Comparison of ENCODE assay signal across 8 cellular contexts in genomic region chr16:11949527-11949926, GRCh38. TPM values are rescaled to one million over a fixed set of nuclear protein-coding genes. Genes with fewer than 3 reads are reported as not detected.
DNase-seq lines count a peak whose midpoint lies in the region; ATAC-seq, FAIRE-seq and TF ChIP-seq lines count a peak whose summit lies in the region.

No MANE protein-coding gene starts in this region.

- H3K4ac ChIP-seq in H1 (replicated peaks; ENCODE audit: insufficient read length, low read depth, low read length): no peak overlapping the region

- H3K79me2 ChIP-seq in H1 (ENCODE audit: control insufficient read depth in 1 of 2, insufficient read depth in 2 of 2, low read length in 2 of 2): no peaks in the 10 kb centered on the region

- H4K91ac ChIP-seq in H1 (replicated peaks; ENCODE audit: insufficient read length, low read length): no peak overlapping the region

- no peak overlapping the region for H2BK5ac ChIP-seq in H1 (ENCODE audit: low read depth, low read length)

- TF ChIP-seq CTCF in H1 (IDR thresholded peaks at IDR 0.05; ENCODE audit: control extremely low read depth in 1 of 3, insufficient read depth in 1 of 3, low read depth in 1 of 3, low read length in 3 of 3) (peak in 2 of 3 experiments; percentile 64; a peak in 3 of 4 replicates), uterus (IDR thresholded peaks at IDR 0.05) (peak in 2 of 4 experiments; percentile 7 to 11)

- no peak overlapping the region for H4K8ac ChIP-seq in H1 (ENCODE audit: extremely low read depth, insufficient read depth, low read length)

- H2BK12ac ChIP-seq in H1 (ENCODE audit: low read depth, low read length): no peak overlapping the region

- H4K5ac ChIP-seq in H1 (ENCODE audit: insufficient read length, low read depth, low read length): no peak overlapping the region

- 23% methylated on average over 4 of the region's 4 CpGs; no CpG with 5 or more reads in 1 of the 2 experiments for WGBS in H1 (ENCODE audit: extremely low coverage in 1 of 2, insufficient coverage in 1 of 2, insufficient read length in 1 of 2, insufficient replicate concordance in 2 of 2, low coverage in 1 of 2, low lambda C conversion rate in 2 of 2, missing lambda C conversion rate in 1 of 2), 2 experiments

- H3K27ac ChIP-seq in BLaER1 (no peak overlapping the region), H1 (ENCODE audit: low read depth, low read length) (no peak overlapping the region), uterus (no peak overlapping the region)

- intact Hi-C loops in uterus (cut with DNase I; ENCODE audit: low total_unique reads): no loop called here

- H3K14ac ChIP-seq in H1 (ENCODE audit: insufficient read length): no peak overlapping the region

- H3K56ac ChIP-seq in H1 (replicated peaks; ENCODE audit: insufficient read length, low read depth, low read length): no peak overlapping the region

- H3K27me3 ChIP-seq in BLaER1 (no peaks in the 10 kb centered on the region), H1 (replicated peaks in 1 of 4; ENCODE audit: control insufficient read depth in 3 of 4, extremely low read depth in 1 of 4, insufficient read depth in 3 of 4, low read length in 3 of 4) (no peaks in the 10 kb centered on the region), uterus (no peaks in the 10 kb centered on the region)

- peak overlapping the region; percentile 17 for H3K4me2 ChIP-seq in BLaER1
- H3K4me2 ChIP-seq in H1 (ENCODE audit: insufficient read depth in 1 of 2, low read depth in 2 of 2, low read length in 2 of 2): no peak overlapping the region

- H2BK120ac ChIP-seq in H1 (replicated peaks; ENCODE audit: low read depth, low read length): no peak overlapping the region

- POLR2A ChIA-PET in H1 (lab: Charles Lee; ENCODE audit: partially characterized antibody): no interaction called here

- no peaks in the 10 kb centered on the region for H3K79me1 ChIP-seq in H1 (ENCODE audit: low read depth, low read length)

- H4K20me1 ChIP-seq in BLaER1: no peaks in the 10 kb centered on the region
- no peaks in the 10 kb centered on the region for H4K20me1 ChIP-seq in H1 (replicated peaks in 1 of 2; ENCODE audit: control insufficient read depth in 1 of 2, insufficient read depth in 2 of 2, low read length in 2 of 2)

- H2BK20ac ChIP-seq in H1 (ENCODE audit: low read length): no peak overlapping the region

- no peak overlapping the region for H3K23ac ChIP-seq in H1 (ENCODE audit: insufficient read length)

- H3K9ac ChIP-seq in BLaER1 (no peak overlapping the region), H1 (replicated peaks in 1 of 4; ENCODE audit: extremely low read depth in 1 of 4, low read depth in 3 of 4, low read length in 3 of 4) (no peak overlapping the region)

- FAIRE-seq in RCC 7860 (lab: Jason Lieb, UNC): no peak
- FAIRE-seq in H1 (lab: Jason Lieb, UNC): peak; percentile 77

- H3K9me3 ChIP-seq in BLaER1 (no peaks in the 10 kb centered on the region), H1 (ENCODE audit: insufficient read depth in 2 of 2, low read depth in 1 of 2, low read length in 1 of 2) (no peaks in the 10 kb centered on the region), uterus (no peaks in the 10 kb centered on the region)

- ATAC-seq in GM18502 (IDR thresholded peaks at IDR 0.05; ENCODE audit: poor library complexity, unreplicated experiment): peak; percentile 55

- H3K18ac ChIP-seq in H1 (ENCODE audit: extremely low read depth, low read length): no peak overlapping the region

- CTCF ChIA-PET in H1 (lab: Charles Lee; ENCODE audit: partially characterized antibody): interaction anchor here (0.7 to 4.3 kb wide), 7 partner anchors 10 to 323 kb away, joined by 3 to 22 read pairs (median 5); partner anchors contain the start of gene TNFRSF17

- H3K4me1 ChIP-seq in BLaER1 (peaks cover 32% of the 10 kb centered on the region), H1 (replicated peaks in 1 of 4; ENCODE audit: control insufficient read depth in 3 of 4, insufficient read depth in 4 of 4, low read length in 3 of 4) (peaks cover 0 to 4% (median 0%) of the 10 kb centered on the region in 4 experiments; a peak in 2 of 7 replicates), uterus (no peaks in the 10 kb centered on the region)

- TF ChIP-seq EP300 in H1 (IDR thresholded peaks at IDR 0.05; ENCODE audit: borderline replicate concordance in 1 of 2, low read depth in 2 of 2, low read length in 2 of 2): no peak

- H3K4me3 ChIP-seq in BLaER1 (no peak overlapping the region), H1 (ENCODE audit: extremely low read depth in 1 of 4, insufficient read depth in 2 of 4, low read depth in 3 of 4, low read length in 4 of 4) (no peak overlapping the region), uterus (no peak overlapping the region)

- peaks cover 1% of the 10 kb centered on the region; the same call in 1 of the 2 replicates for H3K23me2 ChIP-seq in H1 (ENCODE audit: low read depth, low read length)

- H2BK15ac ChIP-seq in H1 (ENCODE audit: low read length): no peak overlapping the region

- TF ChIP-seq RAD21 in H1 (IDR thresholded peaks at IDR 0.05 in 1 of 2, conservative IDR thresholded peaks at IDR 0.05 in 1 of 2; ENCODE audit: low read depth in 2 of 2, low read length in 2 of 2): peak; percentile 67 to 74

- H3K36me3 ChIP-seq in BLaER1 (no peaks in the 10 kb centered on the region), H1 (ENCODE audit: control insufficient read depth in 2 of 4, insufficient read depth in 4 of 4, low read length in 3 of 4) (no peaks in the 10 kb centered on the region), uterus (no peaks in the 10 kb centered on the region)

- no peak overlapping the region for H2AK5ac ChIP-seq in H1 (ENCODE audit: low read depth, low read length)

- DNase-seq in KG1 (lab: John Stamatoyannopoulos, UW) (peak; percentile 19), RCC 7860 (ENCODE audit: low spot score) (peak; percentile 56), H1 (ENCODE audit: low read depth in 1 of 2, low spot score in 2 of 2) (peak in 1 of 2 experiments; percentile 56), midbrain (lab: John Stamatoyannopoulos, UW) (peak; percentile 67), foreskin melanocyte (no peak), uterus (no peak)

- no peak overlapping the region for H2AFZ ChIP-seq in H1 (ENCODE audit: low read length)

- TF ChIP-seq POLR2A in H1 (IDR thresholded peaks at IDR 0.05; ENCODE audit: control extremely low read depth in 1 of 2, low read depth in 2 of 2, low read length in 2 of 2) (no peak), uterus (IDR thresholded peaks at IDR 0.05) (no peak)

TF ChIP-seq in H1, 55 proteins besides CTCF, POLR2A, EP300 and RAD21 (continues in another document):
- no peak for TF ChIP-seq MAFK (IDR thresholded peaks at IDR 0.05; ENCODE audit: low read depth, low read length)
- no peak for TF ChIP-seq SRF (IDR thresholded peaks at IDR 0.05; ENCODE audit: low read depth, low read length)
- no peak for TF ChIP-seq ASH2L (IDR thresholded peaks at IDR 0.05; ENCODE audit: low read length)
- no peak for TF ChIP-seq POU5F1 (IDR thresholded peaks at IDR 0.05; ENCODE audit: low read depth, low read length)
- no peak for TF ChIP-seq TAF1 (IDR thresholded peaks at IDR 0.05; ENCODE audit: low read depth, low read length)
- no peak for TF ChIP-seq HDAC6 (IDR thresholded peaks at IDR 0.05; ENCODE audit: low read depth, low read length)
- TF ChIP-seq RBBP5 (IDR thresholded peaks at IDR 0.05; ENCODE audit: borderline replicate concordance, low read depth, low read length): no peak

RNA-seq across cellular contexts. Expression of gene NPIPB2, which starts 7.7 kb away (rescaled TPM):
- total RNA-seq in H1 (2021; fragmentation: NEBNext Ultra II Directional; extraction: Animal tissue kit (Norgen Biotek cat#: 25700)): 4.6 and 7.5 TPM in 2 replicates
- polyA plus RNA-seq in H1 (2011; rRNA removed): 5.8 and 8.3 TPM in 2 replicates
- 5.3 TPM for polyA plus RNA-seq in H1 (2011; cell fraction: cytosol; rRNA removed)
- polyA plus RNA-seq in H1 (2011; cell fraction: nucleus; rRNA removed): 36.3 TPM
- polyA plus RNA-seq in H1 (2012, experiment 1 of 2): 4.8 to 16.9 TPM (median 6.8 TPM) in 4 replicates
- polyA plus RNA-seq in H1 (2012, experiment 2 of 2): not detected
- polyA plus RNA-seq in H1 (2013, experiment 1 of 2): 6.6 TPM
- polyA plus RNA-seq in H1 (2013, experiment 2 of 2): 3.8 TPM
- 11.6 and 20.7 TPM in 2 replicates for polyA minus RNA-seq in H1 (2011; rRNA and poly(A)+ RNA removed)
- 3.8 TPM for polyA minus RNA-seq in H1 (2011; cell fraction: cytosol; rRNA and poly(A)+ RNA removed)
- polyA minus RNA-seq in H1 (2011; cell fraction: nucleus; rRNA and poly(A)+ RNA removed): 10.2 TPM
- 10 to 100 TPM in 1 of 4 donors, 1 to 10 TPM in 3; 1.8 to 24.6 (median 3.4) TPM for total RNA-seq in uterus

RNA-seq across cellular contexts. Expression of gene TNFRSF17, which starts 15.5 kb away (rescaled TPM):
- total RNA-seq in H1 (2021; fragmentation: NEBNext Ultra II Directional; extraction: Animal tissue kit (Norgen Biotek cat#: 25700)): not detected in 2 replicates
- not detected in 2 replicates for polyA plus RNA-seq in H1 (2011; rRNA removed)
- not detected for polyA plus RNA-seq in H1 (2011; cell fraction: cytosol; rRNA removed)
- polyA plus RNA-seq in H1 (2011; cell fraction: nucleus; rRNA removed): not detected
- polyA plus RNA-seq in H1 (2012, experiment 1 of 2): not detected in 4 replicates
- not detected for polyA plus RNA-seq in H1 (2012, experiment 2 of 2)
- polyA plus RNA-seq in H1 (2013, experiment 1 of 2): not detected
- not detected for polyA plus RNA-seq in H1 (2013, experiment 2 of 2)
- not detected in 2 replicates for polyA minus RNA-seq in H1 (2011; rRNA and poly(A)+ RNA removed)
- not detected for polyA minus RNA-seq in H1 (2011; cell fraction: cytosol; rRNA and poly(A)+ RNA removed)
- not detected for polyA minus RNA-seq in H1 (2011; cell fraction: nucleus; rRNA and poly(A)+ RNA removed)
- total RNA-seq in uterus: under 1 TPM in 1 of 4 donors, not detected in 3; 0.73 TPM

RNA-seq across cellular contexts. Expression of gene SNX29, which starts 27.0 kb away (rescaled TPM):
- 8.7 and 8.9 TPM in 2 replicates for total RNA-seq in H1 (2021; fragmentation: NEBNext Ultra II Directional; extraction: Animal tissue kit (Norgen Biotek cat#: 25700))
- 1.7 and 2.2 TPM in 2 replicates for polyA plus RNA-seq in H1 (2011; rRNA removed)
- 2.4 TPM for polyA plus RNA-seq in H1 (2011; cell fraction: cytosol; rRNA removed)
- polyA plus RNA-seq in H1 (2011; cell fraction: nucleus; rRNA removed): 3.7 TPM
- polyA plus RNA-seq in H1 (2012, experiment 1 of 2): 2.4 to 3.1 TPM (median 2.6 TPM) in 4 replicates
- 2.1 TPM for polyA plus RNA-seq in H1 (2012, experiment 2 of 2)
- 2.0 TPM for polyA plus RNA-seq in H1 (2013, experiment 1 of 2)
- polyA plus RNA-seq in H1 (2013, experiment 2 of 2): 1.8 TPM
- polyA minus RNA-seq in H1 (2011; rRNA and poly(A)+ RNA removed): 16.2 and 21.7 TPM in 2 replicates
- polyA minus RNA-seq in H1 (2011; cell fraction: cytosol; rRNA and poly(A)+ RNA removed): 3.7 TPM
- polyA minus RNA-seq in H1 (2011; cell fraction: nucleus; rRNA and poly(A)+ RNA removed): 23.8 TPM
- 10 to 100 TPM; 11.0 to 64.5 (median 24.9) TPM for total RNA-seq in uterus

RNA-seq across cellular contexts. Expression of gene GSPT1, which starts 33.8 kb away (rescaled TPM):
- total RNA-seq in H1 (2021; fragmentation: NEBNext Ultra II Directional; extraction: Animal tissue kit (Norgen Biotek cat#: 25700)): 195 and 204 TPM in 2 replicates
- polyA plus RNA-seq in H1 (2011; rRNA removed): 32.9 and 51.0 TPM in 2 replicates
- 74.0 TPM for polyA plus RNA-seq in H1 (2011; cell fraction: cytosol; rRNA removed)
- 22.5 TPM for polyA plus RNA-seq in H1 (2011; cell fraction: nucleus; rRNA removed)
- polyA plus RNA-seq in H1 (2012, experiment 1 of 2): 87.4 to 164 TPM (median 107 TPM) in 4 replicates
- 29.2 TPM for polyA plus RNA-seq in H1 (2012, experiment 2 of 2)
- 131 TPM for polyA plus RNA-seq in H1 (2013, experiment 1 of 2)
- 127 TPM for polyA plus RNA-seq in H1 (2013, experiment 2 of 2)
- 63.8 and 89.3 TPM in 2 replicates for polyA minus RNA-seq in H1 (2011; rRNA and poly(A)+ RNA removed)
- 65.8 TPM for polyA minus RNA-seq in H1 (2011; cell fraction: cytosol; rRNA and poly(A)+ RNA removed)
- polyA minus RNA-seq in H1 (2011; cell fraction: nucleus; rRNA and poly(A)+ RNA removed): 44.7 TPM
- total RNA-seq in uterus: 10 to 100 TPM; 33.2 to 73.7 (median 64.7) TPM

Comparison
In these comparisons a context has a peak if more than half of its experiments do, and no peak if none do; other contexts are left out.
1. DNase-seq: peak in KG1 (single experiment), RCC 7860 (single experiment) and midbrain (single experiment); none in foreskin melanocyte (single experiment) and uterus (0 of 2).